Comparison of ENCODE assay signal across 1 cellular context in genomic region chr12:66014818-66015217, GRCh38.
TF ChIP-seq lines count a peak whose summit lies in the region.

No MANE protein-coding gene starts in this region.

TF ChIP-seq in HepG2, 621 proteins besides CTCF, POLR2A, EP300 and RAD21 (continued from another document):
- TF ChIP-seq ZNF609 (CRISPR knock-in tag; IDR thresholded peaks at IDR 0.05; ENCODE audit: borderline replicate concordance), result no peak
